ENCODE assay signal across 18 cellular contexts in the genomic region with DNA sequence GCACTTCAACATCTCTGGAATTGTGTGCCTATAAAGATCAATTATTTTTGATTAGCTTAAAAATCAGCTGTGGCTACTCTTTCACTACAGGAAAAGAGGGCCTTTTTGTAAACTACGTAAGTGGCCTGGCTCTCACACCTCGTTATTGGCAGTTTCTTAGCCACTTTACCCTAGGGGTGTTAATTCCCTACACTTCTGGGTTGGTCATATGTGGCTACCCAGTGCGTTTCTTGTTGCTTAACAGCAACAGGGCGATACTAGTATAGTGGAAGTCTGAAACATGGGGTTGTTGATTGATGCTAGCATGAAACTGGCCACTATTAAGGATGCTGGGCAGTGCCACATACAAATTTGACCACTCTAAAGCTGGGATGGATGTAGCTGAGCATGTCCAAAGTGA.
DNase-seq lines count a peak whose midpoint lies in the region; ATAC-seq, FAIRE-seq and TF ChIP-seq lines count a peak whose summit lies in the region.
"Had no signal": no experiment of that assay in that cellular context is flagged by ENCODE, and none has a peak within 500 bp of the region (broad histone marks: within the 10 kb centered on the region; RNA-seq: fewer than 3 reads in every experiment).

No MANE protein-coding gene starts in this region.

- H3K9ac ChIP-seq in GM12878 (ENCODE audit: control insufficient read depth, insufficient read depth, low read length): no peak overlapping the region
- H3K9ac ChIP-seq: BLaER1 treated with 17β-estradiol and CSF1 and Interleukin-3, amounts not matched to agents 10 nM and 100 nM; GM23248 had no signal

- POLR2A ChIA-PET in GM12878 (lab: Charles Lee): no interaction called here

- H3K4me2 ChIP-seq in GM12878 (ENCODE audit: control insufficient read depth, insufficient read depth): no peak overlapping the region
- H3K4me2 ChIP-seq: BLaER1 treated with 17β-estradiol and CSF1 and Interleukin-3, amounts not matched to agents 10 nM and 100 nM had no signal

- no peaks in the 10 kb centered on the region for H4K20me1 ChIP-seq in GM12878 (ENCODE audit: control insufficient read depth, insufficient read depth)
- H4K20me1 ChIP-seq: BLaER1 treated with 17β-estradiol and CSF1 and Interleukin-3, amounts not matched to agents 10 nM and 100 nM had no signal

- H3K36me3 ChIP-seq in GM12878 (ENCODE audit: control insufficient read depth in 2 of 2, insufficient read depth in 2 of 2, low read length in 1 of 2) (no peaks in the 10 kb centered on the region), left ventricle myocardium inferior (no peaks in the 10 kb centered on the region)
- H3K36me3 ChIP-seq: BLaER1 treated with 17β-estradiol and CSF1 and Interleukin-3, amounts not matched to agents 10 nM and 100 nM; HAP-1 had no signal

- TF ChIP-seq RAD21 in GM12878 (IDR thresholded peaks at IDR 0.05; ENCODE audit: insufficient read depth, low read depth, low read length): no peak

- DNase-seq in GM12878 (ENCODE audit: low read depth, low spot score) (no peak), Right ventricle myocardium superior (no peak), left ventricle myocardium inferior (no peak), HFFc6 (no peak), Kasumi-1 (lab: John Stamatoyannopoulos, UW) (no peak)
- DNase-seq: Calu3; CD8-positive, alpha-beta T cell; DMS79 treated with DMSO at 0.1 percent for 48 hours; GF-D8; GM23248 had no signal

- H3K4me1 Mint-ChIP-seq in HFFc6 (ENCODE audit: low read depth): no peaks in the 10 kb centered on the region
- H3K4me1 Mint-ChIP-seq: B cell had no signal

- ATAC-seq in GM12878: peak; percentile 37; the same call in 2 of the 3 replicates
- peak; percentile 21 for ATAC-seq in Right ventricle myocardium superior (ENCODE audit: poor library complexity)
- no peak for ATAC-seq in HG03025 (IDR thresholded peaks at IDR 0.05; ENCODE audit: low FRiP score, unreplicated experiment)
- ATAC-seq: CD8-positive, alpha-beta T cell had no signal

- no peak overlapping the region for H3K27ac Mint-ChIP-seq in HFFc6
- H3K27ac Mint-ChIP-seq: B cell; CD8-positive, alpha-beta T cell had no signal

- no peak for TF ChIP-seq POLR2A in GM12878 (IDR thresholded peaks at IDR 0.05; ENCODE audit: low read depth, low read length)

- no peaks in the 10 kb centered on the region for H3K27me3 Mint-ChIP-seq in HFFc6 (ENCODE audit: insufficient read depth)
- H3K27me3 Mint-ChIP-seq: B cell had no signal

- no peak overlapping the region for H3K4me3 Mint-ChIP-seq in HFFc6
- H3K4me3 Mint-ChIP-seq: B cell; CD8-positive, alpha-beta T cell had no signal

- H3K9me3 ChIP-seq in GM12878 (replicated peaks; ENCODE audit: control insufficient read depth, insufficient read depth, low read length) (no peaks in the 10 kb centered on the region), left ventricle myocardium inferior (replicated peaks) (no peaks in the 10 kb centered on the region)
- H3K9me3 ChIP-seq: BLaER1 treated with 17β-estradiol and CSF1 and Interleukin-3, amounts not matched to agents 10 nM and 100 nM; HAP-1 had no signal

- H3K9me3 Mint-ChIP-seq in HFFc6: peaks cover 41% of the 10 kb centered on the region

- WGBS in GM12878 (ENCODE audit: insufficient coverage, insufficient replicate concordance, low lambda C conversion rate, missing lambda C conversion rate): 21% methylated on average over 4 of the region's 4 CpGs

- no peak for TF ChIP-seq EP300 in GM12878 (IDR thresholded peaks at IDR 0.05; ENCODE audit: borderline replicate concordance in 1 of 2, control insufficient read depth in 1 of 2, low read depth in 2 of 2, low read length in 2 of 2)

- intact Hi-C loops in GM12878 (cut with micrococcal nuclease; ENCODE audit: unreplicated experiment): no loop called here
- intact Hi-C loops in Right ventricle myocardium superior (cut with DNase I): no loop called here
- intact Hi-C loops in left ventricle myocardium inferior (cut with micrococcal nuclease): no loop called here

- no peak overlapping the region for H2AFZ ChIP-seq in GM12878 (ENCODE audit: control insufficient read depth, low read depth, low read length)
- H2AFZ ChIP-seq: GM23248 had no signal

- in situ Hi-C loops in GM12878 (cut with MboI): no loop called here

- SMC1A ChIA-PET in GM12878 (lab: Charles Lee; ENCODE audit: uncharacterized antibody, unreplicated experiment): interaction anchor here (0.9 to 2.3 kb wide), 9 partner anchors 8 to 175 kb away, joined by 3 to 9 read pairs (median 4); a partner anchor contains a TSS

- BruUV-seq in GM12878 (replicated peaks; lab: Mats Ljungman, UMichigan): no TSS peak

- H3K4me1 ChIP-seq in GM12878 (ENCODE audit: control insufficient read depth, insufficient read depth, low read length) (no peaks in the 10 kb centered on the region), left ventricle myocardium inferior (peaks cover 21% of the 10 kb centered on the region)
- H3K4me1 ChIP-seq: BLaER1 treated with 17β-estradiol and CSF1 and Interleukin-3, amounts not matched to agents 10 nM and 100 nM; HAP-1 had no signal

- no peak overlapping the region for H3K4me3 ChIP-seq in GM12878
- H3K4me3 ChIP-seq in left ventricle myocardium inferior: no peak overlapping the region
- H3K4me3 ChIP-seq: BLaER1 treated with 17β-estradiol and CSF1 and Interleukin-3, amounts not matched to agents 10 nM and 100 nM; GM23248; HAP-1 had no signal

- TF ChIP-seq CTCF in GM12878 (IDR thresholded peaks at IDR 0.05 in 2 of 3, conservative IDR thresholded peaks at IDR 0.05 in 1 of 3; ENCODE audit: control insufficient read depth in 2 of 3, extremely low read depth in 1 of 3, insufficient read depth in 1 of 3, low read depth in 3 of 3, low read length in 3 of 3) (no peak), left ventricle myocardium inferior (IDR thresholded peaks at IDR 0.05; ENCODE audit: borderline replicate concordance) (no peak), HFFc6 (IDR thresholded peaks at IDR 0.05) (no peak)

- H3K27ac ChIP-seq in GM12878 (ENCODE audit: control insufficient read depth, insufficient read depth): no peak overlapping the region
- H3K27ac ChIP-seq in left ventricle myocardium inferior (replicated peaks): peak overlapping the region; percentile 83
- peak overlapping the region; percentile 21 for H3K27ac ChIP-seq in layer of hippocampus (ENCODE audit: low read depth, low read length)
- H3K27ac ChIP-seq: BLaER1 treated with 17β-estradiol and CSF1 and Interleukin-3, amounts not matched to agents 10 nM and 100 nM; GM23248; HL-60 had no signal

- H3K36me3 Mint-ChIP-seq in HFFc6 (ENCODE audit: low read depth): no peaks in the 10 kb centered on the region
- H3K36me3 Mint-ChIP-seq: CD8-positive, alpha-beta T cell had no signal

- CTCF ChIA-PET in GM12878 (lab: Yijun Ruan, JAX): interaction anchor here (1.0 to 2.1 kb wide), 4 partner anchors 8 to 110 kb away, joined by 5 to 8 read pairs (median 6); no protein-coding TSS in a partner anchor

- RAD21 ChIA-PET in GM12878 (lab: Charles Lee; ENCODE audit: unreplicated experiment): interaction anchor here (1.0 to 1.7 kb wide), 5 partner anchors 14 to 62 kb away, joined by 3 to 6 read pairs (median 3); no protein-coding TSS in a partner anchor

- H3K27me3 ChIP-seq in GM12878 (replicated peaks in 1 of 2; ENCODE audit: control insufficient read depth in 2 of 2, insufficient read depth in 2 of 2, low read length in 1 of 2): no peaks in the 10 kb centered on the region
- no peaks in the 10 kb centered on the region for H3K27me3 ChIP-seq in left ventricle myocardium inferior (ENCODE audit: low read depth)
- no peaks in the 10 kb centered on the region for H3K27me3 ChIP-seq in layer of hippocampus (ENCODE audit: control insufficient read depth, insufficient read depth, low read length)
- H3K27me3 ChIP-seq: BLaER1 treated with 17β-estradiol and CSF1 and Interleukin-3, amounts not matched to agents 10 nM and 100 nM had no signal

- H3K79me2 ChIP-seq in GM12878 (ENCODE audit: control insufficient read depth, insufficient read depth, low read length): no peaks in the 10 kb centered on the region

- FAIRE-seq in GM12878 (lab: Jason Lieb, UNC): no peak
- FAIRE-seq: GM12891, GM19239 had no signal

TF ChIP-seq in GM12878, 131 proteins besides CTCF, POLR2A, EP300 and RAD21:
- TF ChIP-seq ZBED1 (IDR thresholded peaks at IDR 0.05; ENCODE audit: borderline replicate concordance) (no peak), ZNF24 (IDR thresholded peaks at IDR 0.05) (no peak), NR2F1 (conservative IDR thresholded peaks at IDR 0.05) (0 out of 2 replicates have a peak, but pooled peaks have one; percentile 25), IKZF1 (conservative IDR thresholded peaks at IDR 0.05) (0 out of 2 replicates have a peak, but pooled peaks have one; percentile 35), MTA2 (IDR thresholded peaks at IDR 0.05; ENCODE audit: low read depth) (peak; percentile 40; the same call in 1 of the 2 replicates)
